Comparison of ENCODE assay signal across 8 cellular contexts in the genomic region with DNA sequence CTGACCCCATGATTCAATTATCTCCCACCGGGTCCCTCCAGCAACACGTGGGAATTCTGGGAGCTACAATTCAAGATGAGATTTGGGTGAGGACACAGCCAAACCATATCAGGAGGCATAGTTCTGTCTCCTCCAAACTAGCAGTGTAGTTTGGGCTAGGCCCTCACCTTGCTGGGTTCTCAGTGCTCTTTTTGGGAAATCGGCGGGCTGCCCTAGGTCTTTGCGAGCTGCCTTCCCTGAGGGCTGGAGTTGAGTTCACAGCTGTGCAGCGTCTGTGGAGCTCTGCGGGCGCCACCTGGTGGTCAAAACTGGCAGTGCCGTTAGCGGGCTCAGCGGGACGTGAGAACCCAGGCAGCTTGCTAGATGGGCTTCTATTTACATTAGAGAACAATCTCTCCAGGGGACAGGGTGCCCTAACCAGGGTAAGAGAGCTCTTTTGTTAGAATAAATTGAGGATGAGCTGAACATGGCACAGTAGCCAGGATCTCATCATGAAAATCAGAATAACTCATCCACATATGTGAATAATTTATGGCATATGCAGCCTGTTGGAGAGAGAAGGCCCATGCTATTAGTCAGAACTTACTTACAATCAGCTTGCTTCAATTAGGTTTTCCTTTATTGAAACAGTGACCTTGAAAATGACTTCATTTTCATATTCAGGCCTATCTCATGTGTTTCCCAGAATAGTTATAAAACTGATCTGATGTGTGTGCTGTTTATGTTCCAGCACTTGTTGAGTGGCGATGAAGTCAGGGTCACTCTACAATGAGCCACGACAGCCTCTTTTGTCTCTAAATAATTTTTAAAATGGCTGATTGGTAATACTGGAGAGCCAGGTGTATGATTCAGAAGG. TPM values are rescaled to one million over a fixed set of nuclear protein-coding genes. Genes with fewer than 3 reads are reported as not detected.
A peak's percentile ranks its signal among the peaks of the same experiment; 100 is the strongest.
DNase-seq lines count a peak whose midpoint lies in the region; ATAC-seq and TF ChIP-seq lines count a peak whose summit lies in the region.

No MANE protein-coding gene starts in this region.

- H3K36me3 ChIP-seq in adipocyte (ENCODE audit: control insufficient read depth, insufficient read depth, low read length, severe bottlenecking) (no peaks in the 10 kb centered on the region), right atrium auricular region (no peaks in the 10 kb centered on the region), sigmoid colon (no peaks in the 10 kb centered on the region)

- H3K4me1 ChIP-seq in adipocyte (ENCODE audit: control insufficient read depth, insufficient read depth, low read length) (peaks cover 11% of the 10 kb centered on the region), right atrium auricular region (peaks cover 0 to 11% of the 10 kb centered on the region in 2 donors), sigmoid colon (peaks cover 0 to 4% (median 0%) of the 10 kb centered on the region in 4 donors)

- no peaks in the 10 kb centered on the region for H3K9me3 ChIP-seq in adipocyte (ENCODE audit: control insufficient read depth, low read length)
- H3K9me3 ChIP-seq in right atrium auricular region, result no peaks in the 10 kb centered on the region
- H3K9me3 ChIP-seq in sigmoid colon, result no peaks in the 10 kb centered on the region

- peak; percentile 95 for ATAC-seq in HG02840 (IDR thresholded peaks at IDR 0.05; ENCODE audit: low FRiP score, unreplicated experiment)

- intact Hi-C loops in sigmoid colon (cut with DNase I), result loop anchor here (2.0 kb wide), 1 partner anchor 215 kb away; no protein-coding TSS in a partner anchor

- 17 to 19% methylated on average over 14 of the region's 14 CpGs for WGBS in sigmoid colon, 2 donors

- no peak overlapping the region for H3K27ac ChIP-seq in right atrium auricular region
- no peak overlapping the region for H3K27ac ChIP-seq in sigmoid colon

- peak; percentile 64 to 84 for DNase-seq in NCI-H187 (lab: John Stamatoyannopoulos, UW)
- DNase-seq in NCI-H187 treated with DMSO at 0.1 percent for 48 hours (lab: John Stamatoyannopoulos, UW), result no peak
- DNase-seq in NCI-H128 (lab: John Stamatoyannopoulos, UW; ENCODE audit: unreplicated experiment), result peak; percentile 56
- peak; percentile 78 for DNase-seq in T follicular helper cell (ENCODE audit: low read depth)
- DNase-seq in adipocyte (ENCODE audit: low read depth), result peak; percentile 93
- DNase-seq in right atrium auricular region (ENCODE audit: low spot score), result peak; percentile 91
- peak; percentile 90 for DNase-seq in sigmoid colon

- no peak for TF ChIP-seq POLR2A in sigmoid colon (IDR thresholded peaks at IDR 0.05)

- no peak overlapping the region for H3K4me3 ChIP-seq in adipocyte (ENCODE audit: low read length)
- H3K4me3 ChIP-seq in right atrium auricular region, result no peak overlapping the region
- H3K4me3 ChIP-seq in sigmoid colon, result no peak overlapping the region

- TF ChIP-seq EP300 in sigmoid colon (IDR thresholded peaks at IDR 0.05), result no peak

- H3K27me3 ChIP-seq in adipocyte (replicated peaks; ENCODE audit: control insufficient read depth, insufficient read depth, low read length), result no peaks in the 10 kb centered on the region
- no peaks in the 10 kb centered on the region for H3K27me3 ChIP-seq in right atrium auricular region
- H3K27me3 ChIP-seq in sigmoid colon, result no peaks in the 10 kb centered on the region

- no peak overlapping the region for H3K9ac ChIP-seq in adipocyte (ENCODE audit: low read length)

- TF ChIP-seq CTCF in right atrium auricular region (IDR thresholded peaks at IDR 0.05) (peak; percentile 98 to 99), sigmoid colon (IDR thresholded peaks at IDR 0.05) (peak; percentile 71 to 98 (median 84))

RNA-seq across cellular contexts. Expression of a gene that starts 27.4 kb away (rescaled TPM):
- total RNA-seq in right atrium auricular region, result 10 to 100 TPM; 20.3 to 37.3 TPM
- 100 to 1,000 TPM; 105 to 146 (median 114) TPM for total RNA-seq in sigmoid colon
- polyA plus RNA-seq in sigmoid colon, result 10 to 100 TPM; 27.6 to 60.6 (median 31.8) TPM
